ENCODE assay signal across 2 cellular contexts in the genomic region with DNA sequence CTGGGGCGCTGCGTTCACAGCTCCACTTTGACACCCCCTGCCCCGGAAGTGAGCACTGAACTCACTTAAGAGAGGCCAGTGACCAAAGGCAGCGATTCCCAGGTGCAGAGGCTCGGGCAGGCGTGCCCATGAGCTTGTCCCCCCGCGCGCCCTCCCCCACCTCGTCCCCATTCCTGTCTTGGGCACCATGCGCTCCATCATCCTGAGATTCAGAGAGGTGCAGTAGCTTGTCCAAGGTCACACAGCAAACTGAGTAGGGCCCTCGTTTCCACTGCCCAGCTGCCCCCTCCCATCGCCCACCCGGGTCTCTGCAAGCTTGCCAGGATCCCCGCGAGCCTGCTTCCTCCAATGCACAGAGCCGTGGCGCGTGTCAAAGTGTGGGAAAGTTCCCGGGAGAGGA.
A peak's percentile ranks its signal among the peaks of the same experiment; 100 is the strongest.
TF ChIP-seq lines count a peak whose summit lies in the region.

No MANE protein-coding gene starts in this region.

TF ChIP-seq in IMR-90, 13 proteins besides CTCF, POLR2A, EP300 and RAD21:
- TF ChIP-seq MAZ (IDR thresholded peaks at IDR 0.05; ENCODE audit: borderline replicate concordance, low read depth, low read length) (no peak), MXI1 (IDR thresholded peaks at IDR 0.05; ENCODE audit: borderline replicate concordance, low read depth, low read length) (no peak), BHLHE40 (IDR thresholded peaks at IDR 0.05; ENCODE audit: low read depth, low read length) (no peak), RFX5 (IDR thresholded peaks at IDR 0.05; ENCODE audit: low read depth, low read length) (no peak), RCOR1 (IDR thresholded peaks at IDR 0.05; ENCODE audit: insufficient replicate concordance, low read length) (no peak), MAFK (IDR thresholded peaks at IDR 0.05; ENCODE audit: low read depth, low read length) (no peak), NFE2L2 (IDR thresholded peaks at IDR 0.05; ENCODE audit: low read depth, low read length) (no peak), CHD1 (IDR thresholded peaks at IDR 0.05; ENCODE audit: low read depth, low read length) (no peak)
- TF ChIP-seq, protein P1, sequence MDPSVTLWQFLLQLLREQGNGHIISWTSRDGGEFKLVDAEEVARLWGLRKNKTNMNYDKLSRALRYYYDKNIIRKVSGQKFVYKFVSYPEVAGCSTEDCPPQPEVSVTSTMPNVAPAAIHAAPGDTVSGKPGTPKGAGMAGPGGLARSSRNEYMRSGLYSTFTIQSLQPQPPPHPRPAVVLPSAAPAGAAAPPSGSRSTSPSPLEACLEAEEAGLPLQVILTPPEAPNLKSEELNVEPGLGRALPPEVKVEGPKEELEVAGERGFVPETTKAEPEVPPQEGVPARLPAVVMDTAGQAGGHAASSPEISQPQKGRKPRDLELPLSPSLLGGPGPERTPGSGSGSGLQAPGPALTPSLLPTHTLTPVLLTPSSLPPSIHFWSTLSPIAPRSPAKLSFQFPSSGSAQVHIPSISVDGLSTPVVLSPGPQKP (IDR thresholded peaks at IDR 0.05; ENCODE audit: borderline replicate concordance, low read depth, low read length) = no peak
- TF ChIP-seq, protein P2, sequence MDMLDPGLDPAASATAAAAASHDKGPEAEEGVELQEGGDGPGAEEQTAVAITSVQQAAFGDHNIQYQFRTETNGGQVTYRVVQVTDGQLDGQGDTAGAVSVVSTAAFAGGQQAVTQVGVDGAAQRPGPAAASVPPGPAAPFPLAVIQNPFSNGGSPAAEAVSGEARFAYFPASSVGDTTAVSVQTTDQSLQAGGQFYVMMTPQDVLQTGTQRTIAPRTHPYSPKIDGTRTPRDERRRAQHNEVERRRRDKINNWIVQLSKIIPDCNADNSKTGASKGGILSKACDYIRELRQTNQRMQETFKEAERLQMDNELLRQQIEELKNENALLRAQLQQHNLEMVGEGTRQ (IDR thresholded peaks at IDR 0.05; ENCODE audit: low read depth, low read length) = no peak

TF ChIP-seq in H1, 55 proteins besides CTCF, POLR2A, EP300 and RAD21:
- TF ChIP-seq RNF2 (IDR thresholded peaks at IDR 0.05; ENCODE audit: borderline replicate concordance, low read depth, low read length, missing control alignments, poor library complexity, severe bottlenecking) = no peak
- TF ChIP-seq KDM1A (IDR thresholded peaks at IDR 0.05; ENCODE audit: borderline replicate concordance, low read length) = peak; percentile 90; the same call in 1 of the 2 replicates
- TF ChIP-seq POLR2AphosphoS5 (IDR thresholded peaks at IDR 0.05; ENCODE audit: low read depth, low read length) = no peak
TF ChIP-seq in H1: peak in this region for 1.
